In the genomic region with DNA sequence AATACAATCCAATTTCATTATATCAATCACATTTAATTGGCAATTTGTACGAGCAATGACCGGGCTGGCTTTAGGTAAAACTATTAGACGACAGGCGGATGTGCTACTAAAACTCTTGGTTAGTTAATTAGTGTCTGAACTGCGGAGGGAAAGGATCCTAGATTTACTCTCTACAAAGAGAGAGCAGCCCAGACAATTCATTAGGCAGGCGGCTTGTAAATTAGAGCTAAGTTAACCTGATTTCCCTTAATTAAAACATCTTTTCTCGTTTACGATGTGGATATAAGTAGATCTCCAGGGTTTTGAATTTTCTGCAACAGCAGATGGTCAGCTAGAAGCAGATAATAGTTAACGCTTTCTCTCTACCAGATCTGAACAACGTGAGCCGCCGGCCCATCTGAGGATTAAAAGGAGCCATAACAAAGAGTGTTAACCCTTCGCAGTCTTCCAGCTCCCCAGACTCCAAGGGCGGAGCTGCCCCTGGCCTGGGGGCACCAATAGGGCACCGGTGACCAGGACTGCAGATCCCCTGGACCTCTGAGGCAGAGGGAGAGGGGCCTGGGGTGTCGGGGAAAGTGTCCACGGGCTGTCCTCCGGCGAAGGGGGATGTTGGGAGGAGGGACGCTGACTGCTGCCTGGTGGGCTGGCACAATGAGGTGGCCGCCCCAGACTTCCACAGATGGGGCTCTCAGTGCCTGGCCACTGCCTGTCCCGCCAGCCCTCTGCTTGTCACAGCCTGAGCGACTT, we compare ENCODE assay signal across 19 cellular contexts. TPM values are rescaled to one million over a fixed set of nuclear protein-coding genes. Genes with fewer than 3 reads are reported as not detected.
DNase-seq lines count a peak whose midpoint lies in the region; ATAC-seq and TF ChIP-seq lines count a peak whose summit lies in the region.
"Had no signal": no experiment of that assay in that cellular context is flagged by ENCODE, and none has a peak within 500 bp of the region (broad histone marks: within the 10 kb centered on the region; RNA-seq: fewer than 3 reads in every experiment).

No MANE protein-coding gene starts in this region.

- H3K4me2 ChIP-seq in osteoblast (ENCODE audit: insufficient read depth, low read length): no peak overlapping the region

- H3K27me3 Mint-ChIP-seq in activated CD8-positive, alpha-beta memory T cell treated with anti-CD3 and anti-CD28 coated beads, Interleukin-2, amount 10 ng/mL, durations not matched to agents 7 days and 5 days: peaks cover 65% of the 10 kb centered on the region
- H3K27me3 Mint-ChIP-seq in brain: peaks cover 94% of the 10 kb centered on the region

- H3K9me3 Mint-ChIP-seq in activated CD8-positive, alpha-beta memory T cell treated with anti-CD3 and anti-CD28 coated beads, Interleukin-2, amount 10 ng/mL, durations not matched to agents 7 days and 5 days (ENCODE audit: low read depth): no peaks in the 10 kb centered on the region
- no peaks in the 10 kb centered on the region for H3K9me3 Mint-ChIP-seq in brain
- H3K9me3 Mint-ChIP-seq: activated T-helper 2 cell treated with anti-CD3 and anti-CD28 coated beads, Interferon-gamma antibody, Interleukin-2, Interleukin-4, amounts not matched to agents 10 μg/mL and 5 μg/mL and 100 μg/mL, durations not matched to agents 14 hours and 24 hours and 36 hours had no signal

- H4K20me1 ChIP-seq in osteoblast (ENCODE audit: insufficient read depth, low read length): no peaks in the 10 kb centered on the region

- no peak for ATAC-seq in activated CD8-positive, alpha-beta memory T cell treated with anti-CD3 and anti-CD28 coated beads, Interleukin-2, amount 10 ng/mL, durations not matched to agents 7 days and 5 days

- no peaks in the 10 kb centered on the region for H3K79me2 ChIP-seq in osteoblast (ENCODE audit: insufficient read depth, low read length)

- no peaks in the 10 kb centered on the region for H3K36me3 ChIP-seq in osteoblast (ENCODE audit: insufficient read depth, low read length)
- H3K36me3 ChIP-seq: left ventricle myocardium inferior, prostate gland, spleen, upper lobe of right lung had no signal

- no peak overlapping the region for H3K4me3 ChIP-seq in osteoblast (ENCODE audit: insufficient read depth, low read length)
- H3K4me3 ChIP-seq: left ventricle myocardium inferior, prostate gland, spleen, upper lobe of right lung had no signal

- DNase-seq in activated CD8-positive, alpha-beta memory T cell treated with anti-CD3 and anti-CD28 coated beads, Interleukin-2, amount 10 ng/mL, durations not matched to agents 7 days and 5 days: no peak
- no peak for DNase-seq in activated CD8-positive, alpha-beta memory T cell treated with anti-CD3 and anti-CD28 coated beads for 24 hours
- DNase-seq in NCI-H2171 treated with DMSO at 0.1 percent for 48 hours (lab: John Stamatoyannopoulos, UW) (peak; percentile 75), osteoblast (ENCODE audit: insufficient read length, low spot score, missing footprints) (peak; percentile 71), nucleus accumbens (lab: John Stamatoyannopoulos, UW) (no peak), NCI-H2107 treated with DMSO at 0.1 percent for 48 hours (lab: John Stamatoyannopoulos, UW; ENCODE audit: unreplicated experiment) (no peak), GM13976 (ENCODE audit: low spot score) (no peak)
- DNase-seq: ACHN, amniotic stem cell, left ventricle myocardium inferior, Right ventricle myocardium superior, spleen, upper lobe of right lung had no signal

- no peak overlapping the region for H2AFZ ChIP-seq in osteoblast (ENCODE audit: low read length)

- CTCF ChIA-PET in activated CD8-positive, alpha-beta memory T cell treated with anti-CD3 and anti-CD28 coated beads, Interleukin-2, amount 10 ng/mL, durations not matched to agents 7 days and 5 days (lab: Charles Lee): interaction anchor here (0.9 to 2.6 kb wide), 7 partner anchors 12 to 248 kb away, joined by 3 to 7 read pairs (median 4); no protein-coding TSS in a partner anchor

- in situ Hi-C loops in GM13976 (cut with MboI; ENCODE audit: low sequenced_read_pairs, unreplicated experiment): no loop called here

- H3K36me3 Mint-ChIP-seq in activated CD8-positive, alpha-beta memory T cell treated with anti-CD3 and anti-CD28 coated beads, Interleukin-2, amount 10 ng/mL, durations not matched to agents 7 days and 5 days: no peaks in the 10 kb centered on the region
- H3K36me3 Mint-ChIP-seq in brain: no peaks in the 10 kb centered on the region
- H3K36me3 Mint-ChIP-seq: CD4-positive, alpha-beta memory T cell had no signal

- no peak overlapping the region for H3K27ac ChIP-seq in osteoblast (ENCODE audit: low read depth, low read length)
- H3K27ac ChIP-seq: left ventricle myocardium inferior, prostate gland, spleen, upper lobe of right lung had no signal

- H3K4me1 Mint-ChIP-seq in activated CD8-positive, alpha-beta memory T cell treated with anti-CD3 and anti-CD28 coated beads, Interleukin-2, amount 10 ng/mL, durations not matched to agents 7 days and 5 days: no peaks in the 10 kb centered on the region
- H3K4me1 Mint-ChIP-seq in brain: peaks cover 52% of the 10 kb centered on the region

- TF ChIP-seq CTCF in brain (conservative IDR thresholded peaks at IDR 0.05) (no peak), osteoblast (IDR thresholded peaks at IDR 0.05; ENCODE audit: extremely low read depth, low read depth, low read length) (no peak), GM13976 (IDR thresholded peaks at IDR 0.05; ENCODE audit: borderline replicate concordance, control extremely low read depth, extremely low read depth, insufficient read depth, missing control alignments) (no peak)

- no peaks in the 10 kb centered on the region for H3K9me3 ChIP-seq in osteoblast (ENCODE audit: low read depth, low read length)
- H3K9me3 ChIP-seq: left ventricle myocardium inferior, prostate gland, upper lobe of right lung had no signal

- peaks cover 77% of the 10 kb centered on the region for H3K27me3 ChIP-seq in osteoblast (ENCODE audit: insufficient read depth, low read length)

- H3K27ac Mint-ChIP-seq in activated CD8-positive, alpha-beta memory T cell treated with anti-CD3 and anti-CD28 coated beads, Interleukin-2, amount 10 ng/mL, durations not matched to agents 7 days and 5 days: peak overlapping the region; percentile 22
- H3K27ac Mint-ChIP-seq in brain: peak overlapping the region in 4 of 5 experiments; percentile 74 to 87 (median 84)
- H3K27ac Mint-ChIP-seq: activated T-helper 2 cell treated with anti-CD3 and anti-CD28 coated beads, Interferon-gamma antibody, Interleukin-2, Interleukin-4, amounts not matched to agents 10 μg/mL and 5 μg/mL and 100 μg/mL, durations not matched to agents 14 hours and 24 hours and 36 hours had no signal

- H3K4me1 ChIP-seq in osteoblast (ENCODE audit: insufficient read depth, low read length): no peaks in the 10 kb centered on the region
- H3K4me1 ChIP-seq: prostate gland had no signal

- no peak overlapping the region for H3K4me3 Mint-ChIP-seq in activated CD8-positive, alpha-beta memory T cell treated with anti-CD3 and anti-CD28 coated beads, Interleukin-2, amount 10 ng/mL, durations not matched to agents 7 days and 5 days
- H3K4me3 Mint-ChIP-seq in brain: peak overlapping the region; percentile 38 to 74 (median 60)

RNA-seq across cellular contexts. Expression of a gene that starts 6.3 kb away (rescaled TPM):
- not detected for total RNA-seq in activated CD8-positive, alpha-beta memory T cell treated with anti-CD3 and anti-CD28 coated beads, Interleukin-2, amount 10 ng/mL, durations not matched to agents 7 days and 5 days
- not detected for polyA plus RNA-seq in brain (ENCODE audit: insufficient read depth, low read depth, low replicate concordance)
- total RNA-seq in osteoblast: not detected in 2 replicates
- total RNA-seq: activated T-helper 2 cell treated with anti-CD3 and anti-CD28 coated beads, Interferon-gamma antibody, Interleukin-2, Interleukin-4, amounts not matched to agents 10 μg/mL and 5 μg/mL and 100 μg/mL, durations not matched to agents 14 hours and 24 hours and 36 hours; CD4-positive, alpha-beta memory T cell; chondrocyte; fibroblast of villous mesenchyme; left ventricle myocardium inferior; prostate gland; Right ventricle myocardium superior; spleen; upper lobe of right lung had no signal
- polyA plus RNA-seq: CD4-positive, alpha-beta memory T cell; spleen had no signal

Comparison
In these comparisons a context has a peak if more than half of its experiments do, and no peak if none do; other contexts are left out.
1. DNase-seq: peak in NCI-H2171 treated with DMSO at 0.1 percent for 48 hours (single experiment) and osteoblast (single experiment); none in activated CD8-positive, alpha-beta memory T cell treated with anti-CD3 and anti-CD28 coated beads, Interleukin-2, amount 10 ng/mL, durations not matched to agents 7 days and 5 days (single experiment), activated CD8-positive, alpha-beta memory T cell treated with anti-CD3 and anti-CD28 coated beads for 24 hours (single experiment), nucleus accumbens (0 of 56), NCI-H2107 treated with DMSO at 0.1 percent for 48 hours (single experiment) and GM13976 (single experiment).